35 cellular contexts compared by ENCODE assay signal in the genomic region with DNA sequence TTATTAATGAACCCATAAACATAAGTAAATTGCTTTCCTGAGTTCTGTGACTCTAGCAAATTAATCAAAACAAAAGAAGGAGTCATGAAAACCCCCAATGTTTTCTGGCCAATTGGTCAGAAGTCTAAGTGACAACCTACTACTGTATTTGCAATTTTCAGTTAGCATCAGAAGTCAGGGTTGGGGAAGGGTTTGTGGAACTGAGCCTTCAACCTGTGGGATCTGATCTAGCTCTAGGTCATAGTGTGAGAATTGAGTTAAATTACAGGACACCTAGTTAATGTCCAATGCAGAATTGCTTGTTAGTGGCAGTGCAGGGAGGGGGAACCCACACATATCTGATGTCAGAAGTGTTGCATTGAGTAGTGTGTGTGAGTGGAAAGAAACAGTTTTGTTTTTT.
"Had no signal": no experiment of that assay in that cellular context is flagged by ENCODE, and none has a peak within 500 bp of the region (broad histone marks: within the 10 kb centered on the region; RNA-seq: fewer than 3 reads in every experiment).

No MANE protein-coding gene starts in this region.

- H3K36me3 Mint-ChIP-seq: activated CD4-positive, alpha-beta memory T cell treated with anti-CD3 and anti-CD28 coated beads for 36 hours; activated naive CD4-positive, alpha-beta T cell treated with anti-CD3 and anti-CD28 coated beads, Interleukin-2, amount 50 U/mL, for 72 hours; activated naive CD8-positive, alpha-beta T cell treated with anti-CD3 and anti-CD28 coated beads for 36 hours had no signal

- H3K27me3 ChIP-seq: adrenal gland, body of pancreas, cardiac muscle cell had no signal

- H3K9me3 Mint-ChIP-seq: activated B cell treated with CpG ODN at 0.5 μM for 24 hours; activated CD4-positive, alpha-beta memory T cell treated with anti-CD3 and anti-CD28 coated beads for 36 hours; activated CD4-positive, alpha-beta T cell treated with anti-CD3 and anti-CD28 coated beads, Interleukin-2, amount 10 ng/mL, durations not matched to agents 24 days and 14 days; activated CD8-positive, alpha-beta T cell treated with anti-CD3 and anti-CD28 coated beads for 36 hours; activated naive CD4-positive, alpha-beta T cell treated with anti-CD3 and anti-CD28 coated beads, Interleukin-2, amount 50 U/mL, for 72 hours; activated naive CD8-positive, alpha-beta T cell treated with anti-CD3 and anti-CD28 coated beads for 36 hours; activated T-cell treated with anti-CD3 and anti-CD28 coated beads, Interleukin-2, amount 50 U/mL, for 24 hours; activated T-helper 2 cell treated with anti-CD3 and anti-CD28 coated beads, Interferon-gamma antibody, Interleukin-2, Interleukin-4, amounts not matched to agents 10 μg/mL and 5 μg/mL and 100 μg/mL, durations not matched to agents 14 hours and 24 hours and 36 hours; T-helper 1 cell treated with Interleukin-12 subunit alpha and Interleukin-12 subunit beta and Interleukin-4 antibody, amounts not matched to agents 30 μg/mL and 1 μg/mL, for 36 hours; T-helper 2 cell treated with Interferon-gamma antibody and Interleukin-4, amounts not matched to agents 5 μg/mL and 100 μg/mL, for 36 hours had no signal

- H3K36me3 ChIP-seq: adrenal gland, cardiac muscle cell had no signal

- H3K4me1 ChIP-seq: adrenal gland, body of pancreas had no signal

- H3K27ac ChIP-seq: adrenal gland, body of pancreas, cardiac muscle cell, VCaP had no signal

- H3K9me3 ChIP-seq: adrenal gland, body of pancreas had no signal

- DNase-seq: activated B cell treated with CpG ODN at 0.5 μM for 24 hours; activated CD4-positive, alpha-beta memory T cell treated with anti-CD3 and anti-CD28 coated beads for 36 hours; activated CD4-positive, alpha-beta T cell treated with anti-CD3 and anti-CD28 coated beads for 4 hours; activated CD4-positive, alpha-beta T cell treated with anti-CD3 and anti-CD28 coated beads, Interleukin-2, amount 10 ng/mL, durations not matched to agents 24 days and 14 days; activated CD4-positive, alpha-beta T cell treated with anti-CD3 and anti-CD28 coated beads, Interleukin-2, amount 50 U/mL, for 1 hour; activated CD4-positive, alpha-beta T cell treated with anti-CD3 and anti-CD28 coated beads, Interleukin-2, amount 50 U/mL, for 4 hours; activated CD4-positive, CD25-positive, alpha-beta regulatory T cell treated with anti-CD3 and anti-CD28 coated beads, Interleukin-2, amount 50 U/mL, for 72 hours; activated CD8-positive, alpha-beta memory T cell treated with anti-CD3 and anti-CD28 coated beads, Interleukin-2, amount 50 U/mL, for 4 hours; activated CD8-positive, alpha-beta T cell treated with anti-CD3 and anti-CD28 coated beads for 36 hours; activated effector memory CD4-positive, alpha-beta T cell treated with Interleukin-2 at 50 U/mL for 16 hours; activated gamma-delta T cell; activated naive CD4-positive, alpha-beta T cell treated with anti-CD3 and anti-CD28 coated beads, Interleukin-2, amount 50 U/mL, for 16 hours; activated naive CD4-positive, alpha-beta T cell treated with Interleukin-2 at 50 U/mL for 16 hours; activated naive CD8-positive, alpha-beta T cell treated with anti-CD3 and anti-CD28 coated beads for 36 hours; activated T-cell treated with anti-CD3 and anti-CD28 coated beads, Interleukin-2, amount 50 U/mL, for 24 hours; activated T-cell treated with anti-CD3 and anti-CD28 coated beads, Interleukin-2, amount 50 U/mL, for 48 hours; adrenal gland; amniotic stem cell; aorta; body of pancreas; caudate nucleus; cerebellar nuclear complex; T-helper 1 cell; T-helper 2 cell; T-helper 9 cell had no signal

- H3K4me3 ChIP-seq: adrenal gland, body of pancreas, cardiac muscle cell had no signal

- H3K4me3 Mint-ChIP-seq: activated B cell treated with CpG ODN at 0.5 μM for 24 hours; activated CD4-positive, alpha-beta memory T cell treated with anti-CD3 and anti-CD28 coated beads for 36 hours; activated CD4-positive, alpha-beta T cell treated with anti-CD3 and anti-CD28 coated beads, Interleukin-2, amount 10 ng/mL, durations not matched to agents 24 days and 14 days; activated CD8-positive, alpha-beta T cell treated with anti-CD3 and anti-CD28 coated beads for 36 hours; activated naive CD8-positive, alpha-beta T cell treated with anti-CD3 and anti-CD28 coated beads for 36 hours; activated T-cell treated with anti-CD3 and anti-CD28 coated beads, Interleukin-2, amount 50 U/mL, for 24 hours; central memory CD8-positive, alpha-beta T cell; T-helper 1 cell treated with Interleukin-12 subunit alpha and Interleukin-12 subunit beta and Interleukin-4 antibody, amounts not matched to agents 30 μg/mL and 1 μg/mL, for 36 hours; T-helper 2 cell treated with Interferon-gamma antibody and Interleukin-4, amounts not matched to agents 5 μg/mL and 100 μg/mL, for 36 hours had no signal

- H3K27me3 Mint-ChIP-seq: activated B cell treated with CpG ODN at 0.5 μM for 24 hours; activated CD4-positive, alpha-beta memory T cell treated with anti-CD3 and anti-CD28 coated beads for 36 hours; activated CD4-positive, alpha-beta T cell treated with anti-CD3 and anti-CD28 coated beads, Interleukin-2, amount 10 ng/mL, durations not matched to agents 24 days and 14 days; activated CD8-positive, alpha-beta T cell treated with anti-CD3 and anti-CD28 coated beads for 36 hours; activated naive CD8-positive, alpha-beta T cell treated with anti-CD3 and anti-CD28 coated beads for 36 hours; activated T-cell treated with anti-CD3 and anti-CD28 coated beads, Interleukin-2, amount 50 U/mL, for 24 hours; central memory CD8-positive, alpha-beta T cell had no signal

- H3K4me1 Mint-ChIP-seq: activated B cell treated with CpG ODN at 0.5 μM for 24 hours; activated CD4-positive, alpha-beta T cell treated with anti-CD3 and anti-CD28 coated beads, Interleukin-2, amount 10 ng/mL, durations not matched to agents 24 days and 14 days; activated naive CD8-positive, alpha-beta T cell treated with anti-CD3 and anti-CD28 coated beads for 36 hours; central memory CD8-positive, alpha-beta T cell had no signal

- FAIRE-seq: astrocyte, bronchial epithelial cell, TTC549 had no signal

- H3K27ac Mint-ChIP-seq: activated B cell treated with CpG ODN at 0.5 μM for 24 hours; activated CD4-positive, alpha-beta memory T cell treated with anti-CD3 and anti-CD28 coated beads for 36 hours; activated CD4-positive, alpha-beta T cell treated with anti-CD3 and anti-CD28 coated beads, Interleukin-2, amount 10 ng/mL, durations not matched to agents 24 days and 14 days; activated CD8-positive, alpha-beta T cell treated with anti-CD3 and anti-CD28 coated beads for 36 hours; activated naive CD4-positive, alpha-beta T cell treated with anti-CD3 and anti-CD28 coated beads, Interleukin-2, amount 50 U/mL, for 72 hours; activated naive CD8-positive, alpha-beta T cell treated with anti-CD3 and anti-CD28 coated beads for 36 hours; activated T-cell treated with anti-CD3 and anti-CD28 coated beads, Interleukin-2, amount 50 U/mL, for 24 hours; activated T-helper 2 cell treated with anti-CD3 and anti-CD28 coated beads, Interferon-gamma antibody, Interleukin-2, Interleukin-4, amounts not matched to agents 10 μg/mL and 5 μg/mL and 100 μg/mL, durations not matched to agents 14 hours and 24 hours and 36 hours; T-helper 1 cell treated with Interleukin-12 subunit alpha and Interleukin-12 subunit beta and Interleukin-4 antibody, amounts not matched to agents 30 μg/mL and 1 μg/mL, for 36 hours; T-helper 2 cell treated with Interferon-gamma antibody and Interleukin-4, amounts not matched to agents 5 μg/mL and 100 μg/mL, for 36 hours had no signal

- ATAC-seq: activated CD8-positive, alpha-beta T cell treated with anti-CD3 and anti-CD28 coated beads for 36 hours; activated naive CD4-positive, alpha-beta T cell treated with anti-CD3 and anti-CD28 coated beads, Interleukin-2, amount 50 U/mL, for 72 hours; body of pancreas had no signal
